Comparison of ENCODE assay signal across 12 cellular contexts in the genomic region with DNA sequence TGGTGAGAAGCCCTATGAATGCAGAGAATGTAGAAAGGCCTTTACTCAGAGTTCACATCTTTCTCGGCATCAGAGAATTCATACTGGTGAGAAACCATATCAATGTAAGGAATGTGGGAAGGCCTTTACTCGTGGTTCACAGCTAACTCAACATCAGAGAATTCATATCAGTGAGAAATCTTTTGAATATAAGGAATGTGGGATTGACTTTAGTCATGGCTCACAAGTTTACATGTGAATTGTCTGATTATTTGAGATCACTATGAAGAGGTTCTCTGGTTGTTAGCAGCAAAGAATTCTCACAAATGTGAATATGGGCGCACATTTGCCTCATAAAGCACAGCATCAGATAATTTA.
"Had no signal": no experiment of that assay in that cellular context is flagged by ENCODE, and none has a peak within 500 bp of the region (broad histone marks: within the 10 kb centered on the region; RNA-seq: fewer than 3 reads in every experiment).

No MANE protein-coding gene starts in this region.

- DNase-seq: activated CD4-positive, alpha-beta T cell treated with anti-CD3 and anti-CD28 coated beads for 1 hour; activated CD4-positive, alpha-beta T cell treated with anti-CD3 and anti-CD28 coated beads, Interleukin-2, amount 50 U/mL, for 4 hours; activated naive CD4-positive, alpha-beta T cell treated with anti-CD3 and anti-CD28 coated beads, Interleukin-2, amount 10 ng/mL, durations not matched to agents 7 days and 5 days; activated T-cell treated with anti-CD3 and anti-CD28 coated beads, Interleukin-2, amount 50 U/mL, for 1 hour; glutamatergic neuron; stimulated activated CD4-positive, alpha-beta T cell treated with anti-CD3 and anti-CD28 coated beads, Interleukin-4, amount 100 ng/mL, for 1 hour; stimulated activated naive B cell treated with anti-CD40 and anti-IgM and Interleukin-4, amounts not matched to agents 10 μg/mL and 1 μg/mL and 100 μg/mL, for 72 hours; T-helper 1 cell had no signal

- H3K4me1 Mint-ChIP-seq: activated naive CD4-positive, alpha-beta T cell treated with anti-CD3 and anti-CD28 coated beads, Interleukin-2, amount 10 ng/mL, durations not matched to agents 7 days and 5 days; stimulated activated naive B cell treated with anti-CD40 and anti-IgM and Interleukin-4, amounts not matched to agents 10 μg/mL and 1 μg/mL and 100 μg/mL, for 72 hours had no signal

- H3K4me3 Mint-ChIP-seq: activated naive CD4-positive, alpha-beta T cell treated with anti-CD3 and anti-CD28 coated beads, Interleukin-2, amount 10 ng/mL, durations not matched to agents 7 days and 5 days; stimulated activated naive B cell treated with anti-CD40 and anti-IgM and Interleukin-4, amounts not matched to agents 10 μg/mL and 1 μg/mL and 100 μg/mL, for 72 hours had no signal

- H3K27me3 Mint-ChIP-seq: activated naive CD4-positive, alpha-beta T cell treated with anti-CD3 and anti-CD28 coated beads, Interleukin-2, amount 10 ng/mL, durations not matched to agents 7 days and 5 days; stimulated activated naive B cell treated with anti-CD40 and anti-IgM and Interleukin-4, amounts not matched to agents 10 μg/mL and 1 μg/mL and 100 μg/mL, for 72 hours had no signal

- H3K4me1 ChIP-seq: parathyroid adenoma, tibial nerve, vagina had no signal

- H3K4me3 ChIP-seq: tibial nerve, vagina had no signal

- ATAC-seq: stimulated activated naive B cell treated with anti-CD40 and anti-IgM and Interleukin-4, amounts not matched to agents 10 μg/mL and 1 μg/mL and 100 μg/mL, for 72 hours had no signal

- H3K27ac ChIP-seq: parathyroid adenoma, tibial nerve, vagina, VCaP had no signal

- H3K27me3 ChIP-seq: tibial nerve, vagina had no signal
